ENCODE assay signal across 13 cellular contexts in genomic region chrX:86806786-86807185, GRCh38.
A peak's percentile ranks its signal among the peaks of the same experiment; 100 is the strongest.
DNase-seq lines count a peak whose midpoint lies in the region; ATAC-seq, FAIRE-seq and TF ChIP-seq lines count a peak whose summit lies in the region.
"Had no signal": no experiment of that assay in that cellular context is flagged by ENCODE, and none has a peak within 500 bp of the region (broad histone marks: within the 10 kb centered on the region; RNA-seq: fewer than 3 reads in every experiment).

No MANE protein-coding gene starts in this region.

- no peaks in the 10 kb centered on the region for H3K27me3 Mint-ChIP-seq in HFFc6 (ENCODE audit: insufficient read depth)
- H3K27me3 Mint-ChIP-seq in CD4-positive, alpha-beta T cell, result no peaks in the 10 kb centered on the region

- no peak overlapping the region for H3K27ac ChIP-seq in RWPE2 (ENCODE audit: poor library complexity, severe bottlenecking)
- no peak overlapping the region for H3K27ac ChIP-seq in kidney (ENCODE audit: low read depth in 2 of 2, low read length in 2 of 2)
- H3K27ac ChIP-seq in CD4-positive, alpha-beta T cell (ENCODE audit: low read depth, low read length), result no peak overlapping the region
- H3K27ac ChIP-seq: pancreas, stomach had no signal

- CTCF ChIA-PET in CD4-positive, alpha-beta T cell (lab: Charles Lee), result no interaction called here

- no peak overlapping the region for H3K4me3 ChIP-seq in RWPE2 (ENCODE audit: severe bottlenecking)
- no peak overlapping the region for H3K4me3 ChIP-seq in kidney (ENCODE audit: low read length in 2 of 2)
- H3K4me3 ChIP-seq: pancreas, stomach had no signal

- H3K36me3 ChIP-seq in RWPE2 (ENCODE audit: low read depth) (no peaks in the 10 kb centered on the region), kidney (ENCODE audit: control insufficient read depth in 1 of 2, insufficient read depth in 2 of 2, low read length in 2 of 2) (no peaks in the 10 kb centered on the region)
- H3K36me3 ChIP-seq: pancreas, stomach had no signal

- peaks cover 7% of the 10 kb centered on the region; the same call in 1 of the 2 replicates for H3K9me3 Mint-ChIP-seq in HFFc6
- H3K9me3 Mint-ChIP-seq in CD4-positive, alpha-beta T cell, result peaks cover 5% of the 10 kb centered on the region

- DNase-seq in DMS114 treated with DMSO at 0.1 percent for 48 hours (lab: John Stamatoyannopoulos, UW; ENCODE audit: unreplicated experiment) (peak; percentile 13), HFFc6 (no peak), RWPE2 (ENCODE audit: low spot score) (no peak), kidney (no peak), amygdala (lab: John Stamatoyannopoulos, UW) (no peak)
- no peak for DNase-seq in CD4-positive, alpha-beta T cell
- DNase-seq: activated CD4-positive, alpha-beta T cell treated with anti-CD3 and anti-CD28 coated beads for 4 hours; pancreas; stomach had no signal

- H3K9ac ChIP-seq in kidney (ENCODE audit: low read length in 2 of 2), result no peak overlapping the region

- POLR2A ChIA-PET in CD4-positive, alpha-beta T cell (lab: Charles Lee), result no interaction called here

- no peaks in the 10 kb centered on the region for H3K27me3 ChIP-seq in RWPE2 (ENCODE audit: insufficient read depth, poor library complexity, severe bottlenecking)
- H3K27me3 ChIP-seq in CD4-positive, alpha-beta T cell (ENCODE audit: control insufficient read depth, insufficient read depth, low read length), result no peaks in the 10 kb centered on the region
- H3K27me3 ChIP-seq: stomach had no signal

- no peaks in the 10 kb centered on the region for H3K4me1 ChIP-seq in RWPE2 (ENCODE audit: insufficient read depth, poor library complexity, severe bottlenecking)
- H3K4me1 ChIP-seq in kidney (ENCODE audit: control insufficient read depth in 1 of 2, insufficient read depth in 1 of 2, low read depth in 1 of 2, low read length in 2 of 2), result no peaks in the 10 kb centered on the region
- H3K4me1 ChIP-seq: pancreas, stomach had no signal

- no peak overlapping the region for H3K27ac Mint-ChIP-seq in HFFc6
- no peak overlapping the region for H3K27ac Mint-ChIP-seq in CD4-positive, alpha-beta T cell

- intact Hi-C loops in kidney (cut with DNase I), result no loop called here
- intact Hi-C loops in CD4-positive, alpha-beta T cell (cut with DNase I, micrococcal nuclease), result no loop called here

- 0 out of 2 replicates have a peak, but pooled peaks cover 5% of the 10 kb centered on the region for H3K36me3 Mint-ChIP-seq in HFFc6 (ENCODE audit: low read depth)
- H3K36me3 Mint-ChIP-seq in CD4-positive, alpha-beta T cell (ENCODE audit: low read depth), result no peaks in the 10 kb centered on the region

- H3K9me3 ChIP-seq in RWPE2 (ENCODE audit: severe bottlenecking) (no peaks in the 10 kb centered on the region), kidney (ENCODE audit: control insufficient read depth in 1 of 2, low read length in 2 of 2) (no peaks in the 10 kb centered on the region)
- no peaks in the 10 kb centered on the region for H3K9me3 ChIP-seq in CD4-positive, alpha-beta T cell (ENCODE audit: control insufficient read depth, low read length)
- H3K9me3 ChIP-seq: pancreas had no signal

- H3K4me1 Mint-ChIP-seq in HFFc6 (ENCODE audit: low read depth), result no peaks in the 10 kb centered on the region
- no peaks in the 10 kb centered on the region for H3K4me1 Mint-ChIP-seq in CD4-positive, alpha-beta T cell (ENCODE audit: low read depth)

- H3K4me3 Mint-ChIP-seq in HFFc6, result no peak overlapping the region
- no peak overlapping the region for H3K4me3 Mint-ChIP-seq in CD4-positive, alpha-beta T cell

- FAIRE-seq in kidney (lab: Jason Lieb, UNC), result peak; percentile 62
- FAIRE-seq: endometrium, HTR-8/SVneo, pancreas had no signal

- ATAC-seq in RWPE2 (ENCODE audit: low read depth), result no peak
- ATAC-seq in HG03280 (IDR thresholded peaks at IDR 0.05; ENCODE audit: unreplicated experiment), result no peak
- ATAC-seq in CD4-positive, alpha-beta T cell (ENCODE audit: poor library complexity), result no peak
- ATAC-seq in HG02973 (IDR thresholded peaks at IDR 0.05; ENCODE audit: unreplicated experiment), result no peak

- TF ChIP-seq CTCF in HFFc6 (IDR thresholded peaks at IDR 0.05) (peak; percentile 14; the same call in 1 of the 2 replicates), RWPE2 (IDR thresholded peaks at IDR 0.05; ENCODE audit: poor library complexity, severe bottlenecking) (peak; percentile 35), kidney (IDR thresholded peaks at IDR 0.05; ENCODE audit: borderline replicate concordance, extremely low read depth, insufficient read depth) (peak; percentile 21)
- TF ChIP-seq CTCF in CD4-positive, alpha-beta T cell (IDR thresholded peaks at IDR 0.05), result no peak
